Comparison of ENCODE assay signal across 8 cellular contexts in genomic region chr14:22303589-22304195, GRCh38.
DNase-seq lines count a peak whose midpoint lies in the region; ATAC-seq and TF ChIP-seq lines count a peak whose summit lies in the region.

No MANE protein-coding gene starts in this region.

- H3K79me2 ChIP-seq in smooth muscle cell (ENCODE audit: low read depth) = no peaks in the 10 kb centered on the region

- H3K36me3 ChIP-seq in smooth muscle cell (ENCODE audit: low read depth) = no peaks in the 10 kb centered on the region

- H3K27ac Mint-ChIP-seq in activated CD4-positive, alpha-beta T cell treated with anti-CD3 and anti-CD28 coated beads, Interleukin-2, amount 10 ng/mL, durations not matched to agents 7 days and 5 days = peak overlapping the region; percentile 46

- no peak overlapping the region for H2AFZ ChIP-seq in smooth muscle cell (ENCODE audit: low read depth)

- H3K9ac ChIP-seq in smooth muscle cell (ENCODE audit: low read depth) = no peak overlapping the region

- intact Hi-C loops in sciatic nerve (cut with DNase I) = no loop called here

- H3K4me1 Mint-ChIP-seq in activated CD4-positive, alpha-beta T cell treated with anti-CD3 and anti-CD28 coated beads, Interleukin-2, amount 10 ng/mL, durations not matched to agents 7 days and 5 days = no peaks in the 10 kb centered on the region

- H3F3A ChIP-seq in smooth muscle cell (ENCODE audit: low read depth) = no peaks in the 10 kb centered on the region

- H3K9me3 ChIP-seq in smooth muscle cell (replicated peaks; ENCODE audit: low read depth) = no peaks in the 10 kb centered on the region

- no peaks in the 10 kb centered on the region for H4K20me1 ChIP-seq in smooth muscle cell (ENCODE audit: low read depth)

- no peaks in the 10 kb centered on the region for H3K9me3 Mint-ChIP-seq in activated CD4-positive, alpha-beta T cell treated with anti-CD3 and anti-CD28 coated beads, Interleukin-2, amount 10 ng/mL, durations not matched to agents 7 days and 5 days

- CTCF ChIA-PET in activated CD4-positive, alpha-beta T cell treated with anti-CD3 and anti-CD28 coated beads, Interleukin-2, amount 10 ng/mL, durations not matched to agents 7 days and 5 days (lab: Charles Lee) = no interaction called here

- 33% methylated on average over 5 of the region's 5 CpGs for WGBS in smooth muscle cell (ENCODE audit: low lambda C conversion rate)

- no peak overlapping the region for H3K27ac ChIP-seq in smooth muscle cell (ENCODE audit: low read depth)

- peak; percentile 56 for TF ChIP-seq CTCF in smooth muscle cell (IDR thresholded peaks at IDR 0.05; ENCODE audit: borderline replicate concordance, insufficient read depth, poor library complexity, severe bottlenecking)

- no peak overlapping the region for H3K4me3 ChIP-seq in smooth muscle cell

- no peaks in the 10 kb centered on the region for H3K36me3 Mint-ChIP-seq in activated CD4-positive, alpha-beta T cell treated with anti-CD3 and anti-CD28 coated beads, Interleukin-2, amount 10 ng/mL, durations not matched to agents 7 days and 5 days (ENCODE audit: low read depth)

- no peak overlapping the region for H3K4me2 ChIP-seq in smooth muscle cell

- H3K4me3 Mint-ChIP-seq in activated CD4-positive, alpha-beta T cell treated with anti-CD3 and anti-CD28 coated beads, Interleukin-2, amount 10 ng/mL, durations not matched to agents 7 days and 5 days = peak overlapping the region; percentile 65

- no peak for ATAC-seq in sciatic nerve

- POLR2A ChIA-PET in activated CD4-positive, alpha-beta T cell treated with anti-CD3 and anti-CD28 coated beads, Interleukin-2, amount 10 ng/mL, durations not matched to agents 7 days and 5 days (lab: Charles Lee) = no interaction called here

- no peaks in the 10 kb centered on the region for H3K27me3 Mint-ChIP-seq in activated CD4-positive, alpha-beta T cell treated with anti-CD3 and anti-CD28 coated beads, Interleukin-2, amount 10 ng/mL, durations not matched to agents 7 days and 5 days

- no peak for DNase-seq in activated CD4-positive, alpha-beta T cell treated with anti-CD3 and anti-CD28 coated beads, Interleukin-2, amount 10 ng/mL, durations not matched to agents 7 days and 5 days
- no peak for DNase-seq in activated CD4-positive, alpha-beta T cell treated with anti-CD3 and anti-CD28 coated beads, Interleukin-2, amount 50 U/mL, for 4 hours
- DNase-seq in NCI-H2227 treated with DMSO at 0.1 percent for 48 hours (lab: John Stamatoyannopoulos, UW) (peak; percentile 41), dedifferentiated amniotic fluid mesenchymal stem cell (ENCODE audit: extremely low spot score) (peak; percentile 20), smooth muscle cell (lab: John Stamatoyannopoulos, UW; ENCODE audit: unreplicated experiment) (no peak), middle frontal gyrus (ENCODE audit: extremely low spot score, low spot score) (no peak), hepatic stellate cell (ENCODE audit: low spot score) (no peak), sciatic nerve (ENCODE audit: low spot score) (no peak)

- no peaks in the 10 kb centered on the region for H3K27me3 ChIP-seq in smooth muscle cell (ENCODE audit: low read depth)

- H3K4me1 ChIP-seq in smooth muscle cell (ENCODE audit: low read depth) = no peaks in the 10 kb centered on the region

Comparison
In these comparisons a context has a peak if more than half of its experiments do, and no peak if none do; other contexts are left out.
1. DNase-seq: peak in NCI-H2227 treated with DMSO at 0.1 percent for 48 hours (single experiment) and dedifferentiated amniotic fluid mesenchymal stem cell (single experiment); none in activated CD4-positive, alpha-beta T cell treated with anti-CD3 and anti-CD28 coated beads, Interleukin-2, amount 10 ng/mL, durations not matched to agents 7 days and 5 days (single experiment), activated CD4-positive, alpha-beta T cell treated with anti-CD3 and anti-CD28 coated beads, Interleukin-2, amount 50 U/mL, for 4 hours (0 of 2), smooth muscle cell (single experiment), middle frontal gyrus (single experiment), hepatic stellate cell (single experiment) and sciatic nerve (single experiment).